ENCODE assay signal across 1 cellular context in the genomic region with DNA sequence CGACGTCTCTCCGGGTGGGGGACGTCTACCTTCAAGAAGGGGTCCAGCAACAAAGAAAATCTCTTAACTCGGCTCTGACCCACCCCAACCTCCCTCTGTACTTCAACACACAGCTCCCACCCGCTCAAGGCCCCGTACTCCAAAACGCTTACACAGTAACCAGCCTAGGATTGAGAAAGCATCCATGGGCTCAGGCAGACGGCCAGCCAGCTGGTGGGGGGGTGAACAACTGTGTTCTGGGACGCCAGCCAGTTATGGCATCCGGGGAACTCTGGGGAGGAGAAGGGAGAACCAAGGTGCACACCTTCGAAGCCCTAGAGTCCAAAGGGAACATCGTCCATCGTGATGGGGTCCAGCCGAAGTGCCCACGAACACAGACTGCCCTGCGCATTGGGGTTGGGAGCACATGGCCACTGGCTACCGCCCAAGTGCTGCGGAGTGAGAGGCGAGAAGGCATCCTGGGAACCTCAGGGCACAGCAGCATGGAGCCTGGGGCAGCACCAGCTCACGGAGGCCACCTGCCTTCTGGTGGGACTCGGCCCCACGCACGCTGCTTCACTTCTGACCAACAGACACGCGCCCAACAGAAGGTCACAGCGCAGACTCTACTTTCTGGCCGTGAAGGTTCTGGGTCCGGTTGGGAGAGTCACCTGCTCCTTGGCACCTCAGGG.
A peak's percentile ranks its signal among the peaks of the same experiment; 100 is the strongest.
TF ChIP-seq lines count a peak whose summit lies in the region.

No MANE protein-coding gene starts in this region.

TF ChIP-seq in HepG2, 621 proteins besides CTCF, POLR2A, EP300 and RAD21 (continued from another document and continues in another):
- TF ChIP-seq, protein P1, sequence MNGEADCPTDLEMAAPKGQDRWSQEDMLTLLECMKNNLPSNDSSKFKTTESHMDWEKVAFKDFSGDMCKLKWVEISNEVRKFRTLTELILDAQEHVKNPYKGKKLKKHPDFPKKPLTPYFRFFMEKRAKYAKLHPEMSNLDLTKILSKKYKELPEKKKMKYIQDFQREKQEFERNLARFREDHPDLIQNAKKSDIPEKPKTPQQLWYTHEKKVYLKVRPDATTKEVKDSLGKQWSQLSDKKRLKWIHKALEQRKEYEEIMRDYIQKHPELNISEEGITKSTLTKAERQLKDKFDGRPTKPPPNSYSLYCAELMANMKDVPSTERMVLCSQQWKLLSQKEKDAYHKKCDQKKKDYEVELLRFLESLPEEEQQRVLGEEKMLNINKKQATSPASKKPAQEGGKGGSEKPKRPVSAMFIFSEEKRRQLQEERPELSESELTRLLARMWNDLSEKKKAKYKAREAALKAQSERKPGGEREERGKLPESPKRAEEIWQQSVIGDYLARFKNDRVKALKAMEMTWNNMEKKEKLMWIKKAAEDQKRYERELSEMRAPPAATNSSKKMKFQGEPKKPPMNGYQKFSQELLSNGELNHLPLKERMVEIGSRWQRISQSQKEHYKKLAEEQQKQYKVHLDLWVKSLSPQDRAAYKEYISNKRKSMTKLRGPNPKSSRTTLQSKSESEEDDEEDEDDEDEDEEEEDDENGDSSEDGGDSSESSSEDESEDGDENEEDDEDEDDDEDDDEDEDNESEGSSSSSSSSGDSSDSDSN (CRISPR knock-in tag; IDR thresholded peaks at IDR 0.05): no peak; the same call in 1 of the 2 replicates
- TF ChIP-seq HIVEP1 (CRISPR knock-in tag; IDR thresholded peaks at IDR 0.05): peak; percentile 86
- no peak for TF ChIP-seq PHB2 (IDR thresholded peaks at IDR 0.05; ENCODE audit: partially characterized antibody)
- TF ChIP-seq KDM4B (CRISPR knock-in tag; IDR thresholded peaks at IDR 0.05): 0 out of 2 replicates have a peak, but pooled peaks have one; percentile 71
- TF ChIP-seq SNAPC4 (CRISPR knock-in tag; IDR thresholded peaks at IDR 0.05): peak; percentile 85
- TF ChIP-seq ZMYM3 (CRISPR knock-in tag; IDR thresholded peaks at IDR 0.05): 0 out of 2 replicates have a peak, but pooled peaks have one; percentile 25
- no peak; the same call in 1 of the 2 replicates for TF ChIP-seq POLR2AphosphoS2 (IDR thresholded peaks at IDR 0.05; ENCODE audit: low read depth, low read length)
- no peak for TF ChIP-seq ZNF30 (CRISPR knock-in tag; IDR thresholded peaks at IDR 0.05)
- TF ChIP-seq, protein P2, sequence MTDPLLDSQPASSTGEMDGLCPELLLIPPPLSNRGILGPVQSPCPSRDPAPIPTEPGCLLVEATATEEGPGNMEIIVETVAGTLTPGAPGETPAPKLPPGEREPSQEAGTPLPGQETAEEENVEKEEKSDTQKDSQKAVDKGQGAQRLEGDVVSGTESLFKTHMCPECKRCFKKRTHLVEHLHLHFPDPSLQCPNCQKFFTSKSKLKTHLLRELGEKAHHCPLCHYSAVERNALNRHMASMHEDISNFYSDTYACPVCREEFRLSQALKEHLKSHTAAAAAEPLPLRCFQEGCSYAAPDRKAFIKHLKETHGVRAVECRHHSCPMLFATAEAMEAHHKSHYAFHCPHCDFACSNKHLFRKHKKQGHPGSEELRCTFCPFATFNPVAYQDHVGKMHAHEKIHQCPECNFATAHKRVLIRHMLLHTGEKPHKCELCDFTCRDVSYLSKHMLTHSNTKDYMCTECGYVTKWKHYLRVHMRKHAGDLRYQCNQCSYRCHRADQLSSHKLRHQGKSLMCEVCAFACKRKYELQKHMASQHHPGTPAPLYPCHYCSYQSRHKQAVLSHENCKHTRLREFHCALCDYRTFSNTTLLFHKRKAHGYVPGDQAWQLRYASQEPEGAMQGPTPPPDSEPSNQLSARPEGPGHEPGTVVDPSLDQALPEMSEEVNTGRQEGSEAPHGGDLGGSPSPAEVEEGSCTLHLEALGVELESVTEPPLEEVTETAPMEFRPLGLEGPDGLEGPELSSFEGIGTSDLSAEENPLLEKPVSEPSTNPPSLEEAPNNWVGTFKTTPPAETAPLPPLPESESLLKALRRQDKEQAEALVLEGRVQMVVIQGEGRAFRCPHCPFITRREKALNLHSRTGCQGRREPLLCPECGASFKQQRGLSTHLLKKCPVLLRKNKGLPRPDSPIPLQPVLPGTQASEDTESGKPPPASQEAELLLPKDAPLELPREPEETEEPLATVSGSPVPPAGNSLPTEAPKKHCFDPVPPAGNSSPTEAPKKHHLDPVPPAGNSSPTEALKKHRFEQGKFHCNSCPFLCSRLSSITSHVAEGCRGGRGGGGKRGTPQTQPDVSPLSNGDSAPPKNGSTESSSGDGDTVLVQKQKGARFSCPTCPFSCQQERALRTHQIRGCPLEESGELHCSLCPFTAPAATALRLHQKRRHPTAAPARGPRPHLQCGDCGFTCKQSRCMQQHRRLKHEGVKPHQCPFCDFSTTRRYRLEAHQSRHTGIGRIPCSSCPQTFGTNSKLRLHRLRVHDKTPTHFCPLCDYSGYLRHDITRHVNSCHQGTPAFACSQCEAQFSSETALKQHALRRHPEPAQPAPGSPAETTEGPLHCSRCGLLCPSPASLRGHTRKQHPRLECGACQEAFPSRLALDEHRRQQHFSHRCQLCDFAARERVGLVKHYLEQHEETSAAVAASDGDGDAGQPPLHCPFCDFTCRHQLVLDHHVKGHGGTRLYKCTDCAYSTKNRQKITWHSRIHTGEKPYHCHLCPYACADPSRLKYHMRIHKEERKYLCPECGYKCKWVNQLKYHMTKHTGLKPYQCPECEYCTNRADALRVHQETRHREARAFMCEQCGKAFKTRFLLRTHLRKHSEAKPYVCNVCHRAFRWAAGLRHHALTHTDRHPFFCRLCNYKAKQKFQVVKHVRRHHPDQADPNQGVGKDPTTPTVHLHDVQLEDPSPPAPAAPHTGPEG (CRISPR knock-in tag; IDR thresholded peaks at IDR 0.05): no peak
- 0 out of 2 replicates have a peak, but pooled peaks have one; percentile 1 for TF ChIP-seq ZNF253 (CRISPR knock-in tag; IDR thresholded peaks at IDR 0.05; ENCODE audit: borderline replicate concordance)
- no peak for TF ChIP-seq MATR3 (CRISPR knock-in tag; IDR thresholded peaks at IDR 0.05)
- no peak for TF ChIP-seq DMTF1 (CRISPR knock-in tag; IDR thresholded peaks at IDR 0.05)
- no peak; the same call in 1 of the 2 replicates for TF ChIP-seq POLR2AphosphoS5 (IDR thresholded peaks at IDR 0.05; ENCODE audit: low read depth, low read length)
- TF ChIP-seq, protein P3, sequence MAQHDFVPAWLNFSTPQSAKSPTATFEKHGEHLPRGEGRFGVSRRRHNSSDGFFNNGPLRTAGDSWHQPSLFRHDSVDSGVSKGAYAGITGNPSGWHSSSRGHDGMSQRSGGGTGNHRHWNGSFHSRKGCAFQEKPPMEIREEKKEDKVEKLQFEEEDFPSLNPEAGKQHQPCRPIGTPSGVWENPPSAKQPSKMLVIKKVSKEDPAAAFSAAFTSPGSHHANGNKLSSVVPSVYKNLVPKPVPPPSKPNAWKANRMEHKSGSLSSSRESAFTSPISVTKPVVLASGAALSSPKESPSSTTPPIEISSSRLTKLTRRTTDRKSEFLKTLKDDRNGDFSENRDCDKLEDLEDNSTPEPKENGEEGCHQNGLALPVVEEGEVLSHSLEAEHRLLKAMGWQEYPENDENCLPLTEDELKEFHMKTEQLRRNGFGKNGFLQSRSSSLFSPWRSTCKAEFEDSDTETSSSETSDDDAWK (CRISPR knock-in tag; IDR thresholded peaks at IDR 0.05): no peak
- TF ChIP-seq ZNF547 (CRISPR knock-in tag; IDR thresholded peaks at IDR 0.05): no peak
- no peak for TF ChIP-seq ZNF816 (CRISPR knock-in tag; IDR thresholded peaks at IDR 0.05; ENCODE audit: borderline replicate concordance)
- no peak for TF ChIP-seq CREB1 (IDR thresholded peaks at IDR 0.05)
- TF ChIP-seq CREB1 (CRISPR knock-in tag; IDR thresholded peaks at IDR 0.05): no peak
- TF ChIP-seq, protein P4, sequence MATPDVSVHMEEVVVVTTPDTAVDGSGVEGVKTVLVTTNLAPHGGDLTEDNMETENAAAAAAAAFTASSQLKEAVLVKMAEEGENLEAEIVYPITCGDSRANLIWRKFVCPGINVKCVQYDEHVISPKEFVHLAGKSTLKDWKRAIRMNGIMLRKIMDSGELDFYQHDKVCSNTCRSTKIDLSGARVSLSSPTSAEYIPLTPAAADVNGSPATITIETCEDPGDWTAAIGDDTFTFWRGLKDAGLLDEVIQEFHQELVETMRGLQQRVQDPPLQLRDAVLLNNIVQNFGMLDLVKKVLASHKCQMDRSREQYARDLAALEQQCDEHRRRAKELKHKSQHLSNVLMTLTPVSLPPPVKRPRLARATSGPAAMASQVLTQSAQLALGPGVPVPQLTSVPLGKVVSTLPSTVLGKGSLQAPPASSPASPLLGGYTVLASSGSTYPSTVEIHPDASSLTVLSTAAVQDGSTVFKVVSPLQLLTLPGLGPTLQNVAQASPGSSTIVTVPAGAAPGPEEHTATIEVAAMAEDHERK (CRISPR knock-in tag; IDR thresholded peaks at IDR 0.05; ENCODE audit: low read depth): no peak
- no peak; the same call in 1 of the 2 replicates for TF ChIP-seq RFX5 (IDR thresholded peaks at IDR 0.05; ENCODE audit: low read depth, low read length)
- TF ChIP-seq EED (CRISPR knock-in tag; IDR thresholded peaks at IDR 0.05): no peak
- TF ChIP-seq ZNF619 (CRISPR knock-in tag; IDR thresholded peaks at IDR 0.05): no peak
- no peak for TF ChIP-seq GLI4 (CRISPR knock-in tag; IDR thresholded peaks at IDR 0.05; ENCODE audit: borderline replicate concordance)
- no peak for TF ChIP-seq TBL1XR1 (IDR thresholded peaks at IDR 0.05; ENCODE audit: borderline replicate concordance, low read length, partially characterized antibody)
- TF ChIP-seq ZBTB38 (CRISPR knock-in tag; IDR thresholded peaks at IDR 0.05): peak; percentile 64
- no peak for TF ChIP-seq FLYWCH1 (CRISPR knock-in tag; IDR thresholded peaks at IDR 0.05)
- TF ChIP-seq NR1H2 (CRISPR knock-in tag; IDR thresholded peaks at IDR 0.05; ENCODE audit: borderline replicate concordance, low read depth): peak; percentile 26; the same call in 1 of the 2 replicates
- no peak for TF ChIP-seq ELK4 (CRISPR knock-in tag; IDR thresholded peaks at IDR 0.05; ENCODE audit: borderline replicate concordance)
- no peak for TF ChIP-seq DZIP1 (CRISPR knock-in tag; IDR thresholded peaks at IDR 0.05)
